In genomic region chr17:38799501-38800236, GRCh38 we compare ENCODE assay signal across 8 cellular contexts. TPM values are rescaled to one million over a fixed set of nuclear protein-coding genes. Genes with fewer than 3 reads are reported as not detected.
DNase-seq lines count a peak whose midpoint lies in the region; ATAC-seq and TF ChIP-seq lines count a peak whose summit lies in the region.

PIP4K2B (minus strand) TSS chr17:38799556; CDS start chr17:38799424, 132 bp downstream.

- POLR2A ChIA-PET in AG04450 (lab: Yijun Ruan, JAX) = interaction anchor here (0.5 to 1.4 kb wide), 3 partner anchors 9 to 73 kb away, joined by 3 to 7 read pairs (median 5); partner anchors contain the start of gene LASP1

- peaks cover 44% of the 10 kb centered on the region for H3K79me2 ChIP-seq in mammary epithelial cell (ENCODE audit: insufficient read depth, low read length)

- TF ChIP-seq CTCF in AG04450 (IDR thresholded peaks at IDR 0.05; ENCODE audit: low read depth, low read length) = no peak
- TF ChIP-seq CTCF in WI38 (IDR thresholded peaks at IDR 0.05; ENCODE audit: low read depth, low read length) = no peak
- no peak for TF ChIP-seq CTCF in mammary epithelial cell (conservative IDR thresholded peaks at IDR 0.05 in 1 of 2, IDR thresholded peaks at IDR 0.05 in 1 of 2; ENCODE audit: extremely low read depth in 1 of 2, insufficient read depth in 1 of 2, low read depth in 1 of 2, low read length in 2 of 2)

- 7% methylated on average over 3 of the region's 76 CpGs for WGBS in mammary epithelial cell (ENCODE audit: low coverage, missing lambda C conversion rate)

- H3K27me3 ChIP-seq in AG04450 (ENCODE audit: control insufficient read depth, insufficient read depth, low read length) (no peaks in the 10 kb centered on the region), mammary epithelial cell (ENCODE audit: insufficient read depth, low read length) (no peaks in the 10 kb centered on the region), iPS-20b (ENCODE audit: insufficient read depth, low read length) (no peaks in the 10 kb centered on the region)

- CTCF ChIA-PET in AG04450 (lab: Charles Lee) = no interaction called here
- CTCF ChIA-PET in mammary epithelial cell (lab: Charles Lee; ENCODE audit: low non-redundant PET) = no interaction called here

- peaks cover 18% of the 10 kb centered on the region for H3K36me3 ChIP-seq in mammary epithelial cell (ENCODE audit: insufficient read depth, low read length)
- peaks cover 55% of the 10 kb centered on the region for H3K36me3 ChIP-seq in iPS-20b (ENCODE audit: insufficient read depth, low read depth, low read length)

- peaks cover 17% of the 10 kb centered on the region for H3K4me1 ChIP-seq in mammary epithelial cell (ENCODE audit: insufficient read depth, low read length)
- H3K4me1 ChIP-seq in iPS-20b (ENCODE audit: insufficient read depth, low read length) = peaks cover 16% of the 10 kb centered on the region

- no peaks in the 10 kb centered on the region for H4K20me1 ChIP-seq in mammary epithelial cell (ENCODE audit: insufficient read depth, low read length)

- H3K27ac ChIP-seq in AG04450 (ENCODE audit: low read depth, low read length) (peak within 1 kb of the TSS; percentile 90), mammary epithelial cell (ENCODE audit: insufficient read depth, low read depth, low read length) (peak within 1 kb of the TSS; percentile 85), iPS-20b (ENCODE audit: low read length) (peak within 1 kb of the TSS; percentile 86), skin epidermis (peak within 1 kb of the TSS; percentile 96 to 100 (median 99))

- in situ Hi-C loops in mammary epithelial cell (cut with MboI; ENCODE audit: low sequenced_read_pairs in 2 of 2) = no loop called here

- intact Hi-C loops in mammary epithelial cell (cut with micrococcal nuclease) = loop anchor here (2.0 to 5.0 kb wide), 2 partner anchors 25 to 47 kb away; partner anchors contain the start of genes CWC25 and PSMB3

- H2AFZ ChIP-seq in mammary epithelial cell (ENCODE audit: low read depth, low read length) = peak within 1 kb of the TSS; percentile 87

- BruUV-seq in mammary epithelial cell (replicated peaks; lab: Mats Ljungman, UMichigan) = no TSS peak

- peak; percentile 97 for DNase-seq in AG04450 (ENCODE audit: low read depth, low spot score)
- peak; percentile 96 for DNase-seq in NCI-H2227 treated with DMSO at 0.1 percent for 48 hours (lab: John Stamatoyannopoulos, UW)
- DNase-seq in mammary epithelial cell = peak; percentile 95

- peak within 1 kb of the TSS; percentile 99 for H3K4me2 ChIP-seq in mammary epithelial cell (ENCODE audit: insufficient read depth, low read depth, low read length)

- H3K9me3 ChIP-seq in AG04450 (ENCODE audit: control insufficient read depth, insufficient read depth, low read length) = no peaks in the 10 kb centered on the region
- no peaks in the 10 kb centered on the region for H3K9me3 ChIP-seq in mammary epithelial cell (replicated peaks; ENCODE audit: insufficient read depth, low read length)
- no peaks in the 10 kb centered on the region for H3K9me3 ChIP-seq in iPS-20b (ENCODE audit: insufficient read depth, low read depth, low read length)

- H3K9ac ChIP-seq in mammary epithelial cell (ENCODE audit: insufficient read depth, low read length) (peak within 1 kb of the TSS; percentile 75), iPS-20b (ENCODE audit: low read depth, low read length) (peak within 1 kb of the TSS; percentile 92)

- H3K4me3 ChIP-seq in AG04450 (ENCODE audit: low read depth, low read length) = peak within 1 kb of the TSS; percentile 92
- H3K4me3 ChIP-seq in WI38 (ENCODE audit: low read depth, low read length) = peak within 1 kb of the TSS; percentile 77
- peak within 1 kb of the TSS; percentile 73 to 95 (median 86) for H3K4me3 ChIP-seq in mammary epithelial cell (replicated peaks in 1 of 3; ENCODE audit: insufficient read depth in 1 of 3, low read depth in 2 of 3, low read length in 3 of 3)
- H3K4me3 ChIP-seq in iPS-20b (ENCODE audit: low read length) = peak within 1 kb of the TSS; percentile 91
- peak within 1 kb of the TSS; percentile 65 to 86 (median 80) for H3K4me3 ChIP-seq in skin epidermis

- ATAC-seq in GM18909 (IDR thresholded peaks at IDR 0.05; ENCODE audit: poor library complexity, unreplicated experiment) = peak; percentile 80
- ATAC-seq in HG03159 (IDR thresholded peaks at IDR 0.05; ENCODE audit: unreplicated experiment) = peak; percentile 79

- dilution Hi-C loops in mammary epithelial cell (cut with HindIII; ENCODE audit: low sequenced_read_pairs) = loop anchor here (5.0 kb wide), 4 partner anchors 47 to 98 kb away; partner anchors contain the start of genes LASP1 and PSMB3

RNA-seq across cellular contexts. Expression of gene PIP4K2B, which starts in this region (rescaled TPM):
- polyA plus RNA-seq in AG04450 (2011; rRNA removed) = 36.8 and 38.6 TPM in 2 replicates
- polyA minus RNA-seq in AG04450 (2011; rRNA and poly(A)+ RNA removed) = 59.5 and 82.8 TPM in 2 replicates
- total RNA-seq in mammary epithelial cell = 10 to 100 TPM; 34.6 to 55.7 TPM
- polyA plus RNA-seq in mammary epithelial cell = 26.7 TPM
- polyA minus RNA-seq in mammary epithelial cell = 65.1 TPM

Comparison
In these comparisons a context has a peak if more than half of its experiments do, and no peak if none do; other contexts are left out.
1. Peak in every context shown above with its lines: DNase-seq, ATAC-seq, H3K4me3 ChIP-seq and H3K27ac ChIP-seq.